ENCODE assay signal across 15 cellular contexts in the genomic region with DNA sequence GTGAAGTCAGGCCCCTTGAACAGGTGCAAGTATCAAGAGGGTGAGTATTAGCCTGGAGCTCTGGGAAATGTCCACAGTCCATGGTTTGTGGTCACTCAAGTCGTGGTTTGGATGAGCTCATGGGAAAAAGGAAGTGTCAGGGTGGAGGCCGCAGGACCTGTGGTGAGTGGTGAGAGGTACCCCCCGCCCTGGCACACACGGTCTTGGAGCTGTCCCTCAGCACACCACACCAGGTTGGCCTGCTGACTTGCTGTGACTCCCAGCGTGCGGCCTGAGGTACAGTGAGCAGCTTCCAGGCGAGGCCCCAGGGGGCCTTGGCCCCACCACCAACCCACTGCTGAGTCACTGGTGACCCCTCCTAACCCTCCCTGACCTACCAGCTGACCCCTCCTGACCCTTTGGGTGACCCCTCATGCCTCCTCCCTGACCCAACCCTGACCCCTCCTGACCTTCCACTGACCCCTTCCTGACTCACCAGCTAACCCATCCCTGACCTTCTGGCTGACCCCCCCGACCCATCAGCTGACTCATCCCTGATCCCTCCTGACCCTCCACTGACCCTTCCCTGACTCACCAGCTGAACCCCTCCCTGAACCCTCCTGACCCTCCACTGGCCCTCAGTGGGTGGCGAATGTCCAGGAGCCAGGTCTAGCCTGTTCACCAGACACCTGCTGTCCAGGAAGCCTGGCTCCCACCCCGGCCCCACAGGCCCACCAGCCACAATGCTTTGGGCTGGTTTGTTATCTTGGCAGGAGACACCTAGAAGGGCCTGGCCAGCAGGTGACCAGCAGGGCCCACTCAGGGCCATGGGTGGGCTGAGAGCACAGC. TPM values are rescaled to one million over a fixed set of nuclear protein-coding genes. Genes with fewer than 3 reads are reported as not detected.
DNase-seq lines count a peak whose midpoint lies in the region; ATAC-seq and TF ChIP-seq lines count a peak whose summit lies in the region.
"Had no signal": no experiment of that assay in that cellular context is flagged by ENCODE, and none has a peak within 500 bp of the region (broad histone marks: within the 10 kb centered on the region; RNA-seq: fewer than 3 reads in every experiment).

No MANE protein-coding gene starts in this region.

- POLR2A ChIA-PET in Caco-2 (lab: Charles Lee): no interaction called here
- POLR2A ChIA-PET in naive thymus-derived CD4-positive, alpha-beta T cell (lab: Charles Lee): interaction anchor here (1.1 kb wide), 1 partner anchor 12 kb away, joined by 5 read pairs; no protein-coding TSS in a partner anchor

- H3K36me3 Mint-ChIP-seq in Caco-2 (ENCODE audit: insufficient read depth, unreplicated experiment): peaks cover 43% of the 10 kb centered on the region
- H3K36me3 Mint-ChIP-seq in naive thymus-derived CD4-positive, alpha-beta T cell: peaks cover 0 to 13% (median 0%) of the 10 kb centered on the region in 5 donors

- H3K27ac ChIP-seq in naive thymus-derived CD4-positive, alpha-beta T cell (ENCODE audit: low read depth, low read length): no peak overlapping the region
- H3K27ac ChIP-seq: pancreas had no signal

- intact Hi-C loops in Caco-2 (cut with micrococcal nuclease; ENCODE audit: unreplicated experiment): no loop called here
- intact Hi-C loops in naive thymus-derived CD4-positive, alpha-beta T cell (cut with micrococcal nuclease): loop anchor here in 1 of 2 donors (10.0 kb wide), 1 partner anchor 1052 kb away; the partner anchor contains the start of gene NUP133

- H3K27me3 ChIP-seq in Caco-2 (replicated peaks; ENCODE audit: control insufficient read depth, insufficient read depth, low read length): no peaks in the 10 kb centered on the region
- H3K27me3 ChIP-seq in naive thymus-derived CD4-positive, alpha-beta T cell (ENCODE audit: control insufficient read depth in 2 of 2, insufficient read depth in 2 of 2, low read length in 2 of 2): peaks cover 0 to 2% of the 10 kb centered on the region in 2 donors
- H3K27me3 ChIP-seq: pancreas had no signal

- peaks cover 40% of the 10 kb centered on the region for H3K4me1 ChIP-seq in Caco-2
- peaks cover 5 to 10% of the 10 kb centered on the region in 2 donors for H3K4me1 ChIP-seq in naive thymus-derived CD4-positive, alpha-beta T cell (ENCODE audit: control insufficient read depth in 2 of 2, insufficient read depth in 2 of 2, low read length in 2 of 2)

- no peaks in the 10 kb centered on the region for H3K36me3 ChIP-seq in Caco-2 (ENCODE audit: control insufficient read depth, insufficient read depth, low read length)
- no peaks in the 10 kb centered on the region for H3K36me3 ChIP-seq in naive thymus-derived CD4-positive, alpha-beta T cell (ENCODE audit: control insufficient read depth in 2 of 3, insufficient read depth in 3 of 3, low read length in 3 of 3)
- H3K36me3 ChIP-seq: pancreas had no signal

- no peaks in the 10 kb centered on the region for H3K9me3 ChIP-seq in Caco-2
- H3K9me3 ChIP-seq in naive thymus-derived CD4-positive, alpha-beta T cell (ENCODE audit: control insufficient read depth in 2 of 3, low read length in 3 of 3): no peaks in the 10 kb centered on the region
- H3K9me3 ChIP-seq: pancreas had no signal

- no peaks in the 10 kb centered on the region for H3K9me3 Mint-ChIP-seq in Caco-2 (ENCODE audit: unreplicated experiment)
- no peaks in the 10 kb centered on the region for H3K9me3 Mint-ChIP-seq in naive thymus-derived CD4-positive, alpha-beta T cell
- H3K9me3 Mint-ChIP-seq: activated B cell treated with CpG ODN at 0.5 μM for 24 hours had no signal

- no peak overlapping the region for H3K4me3 Mint-ChIP-seq in Caco-2 (ENCODE audit: unreplicated experiment)
- H3K4me3 Mint-ChIP-seq in naive thymus-derived CD4-positive, alpha-beta T cell: no peak overlapping the region
- H3K4me3 Mint-ChIP-seq: activated B cell treated with CpG ODN at 0.5 μM for 24 hours; activated naive CD8-positive, alpha-beta T cell had no signal

- DNase-seq in Caco-2 (no peak), M059J (ENCODE audit: low read depth) (peak; percentile 84), astrocyte of the hippocampus (ENCODE audit: low read depth, low spot score) (peak; percentile 18), iPS-NIHi11 (ENCODE audit: low spot score) (no peak), NCI-H1436 treated with DMSO at 0.1 percent for 48 hours (lab: John Stamatoyannopoulos, UW) (no peak)
- DNase-seq in naive thymus-derived CD4-positive, alpha-beta T cell: no peak
- DNase-seq: activated B cell treated with CpG ODN at 0.5 μM for 24 hours; activated CD8-positive, alpha-beta memory T cell treated with anti-CD3 and anti-CD28 coated beads, Interleukin-2, amount 50 U/mL, for 4 hours; cerebellar nuclear complex; SIG-M5 had no signal

- ATAC-seq in naive thymus-derived CD4-positive, alpha-beta T cell: peak; percentile 52
- ATAC-seq in GM18519 (IDR thresholded peaks at IDR 0.05; ENCODE audit: low FRiP score, unreplicated experiment) (no peak), GM18873 (IDR thresholded peaks at IDR 0.05; ENCODE audit: low FRiP score, unreplicated experiment) (no peak)
- ATAC-seq: pancreas had no signal

- no peak overlapping the region for H3K4me3 ChIP-seq in Caco-2 (ENCODE audit: low read depth, low read length)
- no peak overlapping the region for H3K4me3 ChIP-seq in naive thymus-derived CD4-positive, alpha-beta T cell (ENCODE audit: low read length)
- H3K4me3 ChIP-seq: pancreas had no signal

- H3K27me3 Mint-ChIP-seq in Caco-2 (ENCODE audit: insufficient read depth, unreplicated experiment): no peaks in the 10 kb centered on the region
- peaks cover 0 to 17% (median 0%) of the 10 kb centered on the region in 5 donors for H3K27me3 Mint-ChIP-seq in naive thymus-derived CD4-positive, alpha-beta T cell

- no TSS peak for BruUV-seq in Caco-2 (replicated peaks; lab: Mats Ljungman, UMichigan)

- H3K27ac Mint-ChIP-seq in Caco-2 (ENCODE audit: unreplicated experiment): peak overlapping the region; percentile 47
- no peak overlapping the region for H3K27ac Mint-ChIP-seq in naive thymus-derived CD4-positive, alpha-beta T cell
- H3K27ac Mint-ChIP-seq: activated B cell treated with CpG ODN at 0.5 μM for 24 hours; activated naive CD8-positive, alpha-beta T cell had no signal

- H3K4me1 Mint-ChIP-seq in Caco-2 (ENCODE audit: low read depth, unreplicated experiment): peaks cover 39% of the 10 kb centered on the region
- peaks cover 12 to 40% (median 25%) of the 10 kb centered on the region in 7 donors for H3K4me1 Mint-ChIP-seq in naive thymus-derived CD4-positive, alpha-beta T cell

- CTCF ChIA-PET in Caco-2 (lab: Charles Lee): interaction anchor here (0.5 kb wide), 2 partner anchors 64 to 114 kb away, joined by 3 to 7 read pairs; no protein-coding TSS in a partner anchor
- CTCF ChIA-PET in naive thymus-derived CD4-positive, alpha-beta T cell (lab: Charles Lee): no interaction called here

- TF ChIP-seq CTCF in Caco-2 (IDR thresholded peaks at IDR 0.05; ENCODE audit: insufficient read depth in 1 of 2, low read depth in 1 of 2, low read length in 1 of 2, severe bottlenecking in 1 of 2, unreplicated experiment in 1 of 2): no peak

RNA-seq across cellular contexts. Expression of gene RNF187, which starts 34.8 kb away (rescaled TPM):
- 128 and 164 TPM in 2 replicates for total RNA-seq in Caco-2 (2022)
- total RNA-seq in M059J (2014; rRNA removed; shearing (Covaris generic)): 38.4 and 49.7 TPM in 2 replicates
- 100 to 1,000 TPM in 1 of 5 experiments, 10 to 100 TPM in 4; 64.4 to 133 (median 69.0) TPM for total RNA-seq in naive thymus-derived CD4-positive, alpha-beta T cell
- 10 to 100 TPM; 16.5 to 46.1 TPM for polyA plus RNA-seq in naive thymus-derived CD4-positive, alpha-beta T cell

RNA-seq across cellular contexts. Expression of gene TRIM17, which starts 35.7 kb away (rescaled TPM):
- 4.0 and 4.5 TPM in 2 replicates for total RNA-seq in Caco-2 (2022)
- not detected in 2 replicates for total RNA-seq in M059J (2014; rRNA removed; shearing (Covaris generic))
- total RNA-seq in naive thymus-derived CD4-positive, alpha-beta T cell: 1 to 10 TPM in 3 of 5 experiments, under 1 TPM in 2; 0.92 to 2.5 (median 1.8) TPM
- under 1 TPM; 0.18 to 0.44 TPM for polyA plus RNA-seq in naive thymus-derived CD4-positive, alpha-beta T cell
- total RNA-seq: activated B cell treated with CpG ODN at 0.5 μM for 24 hours, subcutaneous adipose tissue had no signal

RNA-seq across cellular contexts. Expression of gene TRIM11, which starts 45.8 kb away (rescaled TPM):
- 48.3 and 51.7 TPM in 2 replicates for total RNA-seq in Caco-2 (2022)
- total RNA-seq in M059J (2014; rRNA removed; shearing (Covaris generic)): 12.1 and 24.0 TPM in 2 replicates
- total RNA-seq in naive thymus-derived CD4-positive, alpha-beta T cell: 10 to 100 TPM; 36.0 to 64.9 (median 48.2) TPM
- polyA plus RNA-seq in naive thymus-derived CD4-positive, alpha-beta T cell: 10 to 100 TPM; 11.8 to 22.4 TPM

Comparison
In these comparisons a context has a peak if more than half of its experiments do, and no peak if none do; other contexts are left out.
1. DNase-seq: peak in M059J (single experiment) and astrocyte of the hippocampus (single experiment); none in Caco-2 (0 of 2), naive thymus-derived CD4-positive, alpha-beta T cell (0 of 9), iPS-NIHi11 (single experiment) and NCI-H1436 treated with DMSO at 0.1 percent for 48 hours (single experiment).